1 cellular context compared by ENCODE assay signal in genomic region chr12:14387472-14387871, GRCh38.
A peak's percentile ranks its signal among the peaks of the same experiment; 100 is the strongest.
TF ChIP-seq lines count a peak whose summit lies in the region.

No MANE protein-coding gene starts in this region.

TF ChIP-seq in K562, 482 proteins besides CTCF, POLR2A, EP300 and RAD21 (continued from another document):
- TF ChIP-seq MAFK (IDR thresholded peaks at IDR 0.05; ENCODE audit: low read length) (peak; percentile 70), C11orf30 (IDR thresholded peaks at IDR 0.05; ENCODE audit: low read depth) (peak; percentile 61; the same call in 1 of the 2 replicates), NFATC3 (IDR thresholded peaks at IDR 0.05) (no peak), ZNF354B (CRISPR knock-in tag; IDR thresholded peaks at IDR 0.05) (no peak), MAFF (IDR thresholded peaks at IDR 0.05; ENCODE audit: low read length) (peak; percentile 74), USF2 (CRISPR knock-in tag; IDR thresholded peaks at IDR 0.05) (no peak), KLF1 (tag; IDR thresholded peaks at IDR 0.05) (no peak), ESRRB (CRISPR knock-in tag; IDR thresholded peaks at IDR 0.05; ENCODE audit: borderline replicate concordance) (no peak)
